In genomic region chr22:27461470-27461869, GRCh38 we compare ENCODE assay signal across 13 cellular contexts.
A peak's percentile ranks its signal among the peaks of the same experiment; 100 is the strongest.
DNase-seq lines count a peak whose midpoint lies in the region.
"Had no signal": no experiment of that assay in that cellular context is flagged by ENCODE, and none has a peak within 500 bp of the region (broad histone marks: within the 10 kb centered on the region; RNA-seq: fewer than 3 reads in every experiment).

No MANE protein-coding gene starts in this region.

- H3K9me3 Mint-ChIP-seq in T-helper 2 cell treated with Interferon-gamma antibody and Interleukin-4, amounts not matched to agents 5 μg/mL and 100 μg/mL, for 36 hours, result no peaks in the 10 kb centered on the region
- H3K9me3 Mint-ChIP-seq: CD4-positive, alpha-beta T cell had no signal

- no peaks in the 10 kb centered on the region for H3K27me3 Mint-ChIP-seq in T-helper 2 cell treated with Interferon-gamma antibody and Interleukin-4, amounts not matched to agents 5 μg/mL and 100 μg/mL, for 36 hours (ENCODE audit: low read depth)

- no peaks in the 10 kb centered on the region for H3K4me1 Mint-ChIP-seq in T-helper 2 cell treated with Interferon-gamma antibody and Interleukin-4, amounts not matched to agents 5 μg/mL and 100 μg/mL, for 36 hours (ENCODE audit: low read depth)
- H3K4me1 Mint-ChIP-seq: memory B cell had no signal

- H3K36me3 Mint-ChIP-seq in T-helper 2 cell treated with Interferon-gamma antibody and Interleukin-4, amounts not matched to agents 5 μg/mL and 100 μg/mL, for 36 hours (ENCODE audit: low read depth), result no peaks in the 10 kb centered on the region
- H3K36me3 Mint-ChIP-seq: memory B cell had no signal

- peak; percentile 83 for DNase-seq in AG08396 (ENCODE audit: low spot score)
- peak; percentile 84 for DNase-seq in LHCN-M2 (ENCODE audit: low read depth)
- peak; percentile 38 for DNase-seq in dermis blood vessel endothelial cell
- DNase-seq in medulla oblongata (ENCODE audit: extremely low spot score), result peak; percentile 9
- no peak for DNase-seq in NCI-H1694 (lab: John Stamatoyannopoulos, UW)
- DNase-seq in NCI-H2196 treated with DMSO at 0.1 percent for 48 hours (lab: John Stamatoyannopoulos, UW; ENCODE audit: unreplicated experiment), result no peak
- DNase-seq in T-helper 2 cell treated with Interferon-gamma antibody and Interleukin-4, amounts not matched to agents 5 μg/mL and 100 μg/mL, for 36 hours (ENCODE audit: low spot score), result no peak
- DNase-seq in stimulated activated CD4-positive, alpha-beta T cell treated with anti-CD3 and anti-CD28 coated beads, Interleukin-15, amount 100 ng/mL, for 24 hours, result no peak
- DNase-seq: activated CD4-positive, alpha-beta T cell treated with anti-CD3 and anti-CD28 coated beads, Interleukin-2, amount 50 U/mL, for 4 hours; CD4-positive, alpha-beta T cell; cerebellar nuclear complex; upper lobe of left lung had no signal

- H3K27ac Mint-ChIP-seq in T-helper 2 cell treated with Interferon-gamma antibody and Interleukin-4, amounts not matched to agents 5 μg/mL and 100 μg/mL, for 36 hours, result no peak overlapping the region
- H3K27ac Mint-ChIP-seq: CD4-positive, alpha-beta T cell; memory B cell had no signal

- no peak overlapping the region for H3K4me3 Mint-ChIP-seq in T-helper 2 cell treated with Interferon-gamma antibody and Interleukin-4, amounts not matched to agents 5 μg/mL and 100 μg/mL, for 36 hours
- H3K4me3 Mint-ChIP-seq: CD4-positive, alpha-beta T cell; memory B cell had no signal

Comparison
In these comparisons a context has a peak if more than half of its experiments do, and no peak if none do; other contexts are left out.
1. DNase-seq: peak in AG08396 (single experiment), LHCN-M2 (single experiment), dermis blood vessel endothelial cell (single experiment) and medulla oblongata (single experiment); none in NCI-H1694 (single experiment), NCI-H2196 treated with DMSO at 0.1 percent for 48 hours (single experiment), T-helper 2 cell treated with Interferon-gamma antibody and Interleukin-4, amounts not matched to agents 5 μg/mL and 100 μg/mL, for 36 hours (single experiment) and stimulated activated CD4-positive, alpha-beta T cell treated with anti-CD3 and anti-CD28 coated beads, Interleukin-15, amount 100 ng/mL, for 24 hours (single experiment).